ENCODE assay signal across 8 cellular contexts in the genomic region with DNA sequence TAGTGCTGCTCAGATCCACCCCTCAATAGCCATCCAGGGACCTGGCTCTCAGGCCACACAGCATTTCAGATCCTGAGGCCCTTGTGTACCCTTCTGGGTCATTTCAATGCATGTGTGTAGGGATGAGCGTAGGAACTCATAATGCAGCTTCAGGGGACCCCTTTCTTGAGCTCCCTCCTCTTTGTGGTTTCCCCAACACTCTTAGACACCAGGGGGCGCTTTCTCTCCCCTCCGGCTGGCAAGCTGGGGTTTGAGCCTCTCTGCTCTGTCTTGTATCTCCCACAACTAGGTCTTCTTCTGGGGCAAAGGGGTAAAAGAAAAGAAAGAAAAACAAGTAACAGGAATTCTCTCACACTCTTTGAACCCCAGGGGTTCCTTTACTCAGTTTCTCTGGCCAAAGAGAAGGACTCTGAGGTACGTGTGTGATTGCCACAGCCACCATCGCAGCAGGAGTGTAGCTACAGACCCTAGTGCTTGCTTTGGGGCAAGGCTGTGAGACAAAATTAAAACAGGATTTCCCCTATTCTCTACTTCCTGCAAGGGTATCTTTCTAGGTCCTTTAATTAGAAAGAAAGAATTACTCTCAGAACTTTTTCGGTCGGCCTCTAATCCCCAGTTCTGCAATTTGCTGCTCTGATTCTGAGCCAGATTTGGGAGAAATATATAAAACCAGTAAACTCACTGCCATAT. TPM values are rescaled to one million over a fixed set of nuclear protein-coding genes. Genes with fewer than 3 reads are reported as not detected.
A peak's percentile ranks its signal among the peaks of the same experiment; 100 is the strongest.
DNase-seq lines count a peak whose midpoint lies in the region; ATAC-seq, FAIRE-seq and TF ChIP-seq lines count a peak whose summit lies in the region.

No MANE protein-coding gene starts in this region.

- H4K91ac ChIP-seq in neuronal stem cell (ENCODE audit: low read depth, low read length, poor library complexity), result no peak overlapping the region

- no peaks in the 10 kb centered on the region for H3K79me2 ChIP-seq in fibroblast of lung (ENCODE audit: control insufficient read depth, insufficient read depth, low read length)

- H4K8ac ChIP-seq in neuronal stem cell (ENCODE audit: low read depth, low read length), result no peak overlapping the region

- H2BK12ac ChIP-seq in neuronal stem cell (ENCODE audit: low read length), result no peak overlapping the region

- H2BK5ac ChIP-seq in neuronal stem cell (ENCODE audit: low read length), result no peak overlapping the region

- H3K4ac ChIP-seq in neuronal stem cell (ENCODE audit: low read length), result no peak overlapping the region

- no peak overlapping the region for H3K4me2 ChIP-seq in fibroblast of lung (ENCODE audit: extremely low read depth, insufficient read depth, low read length)
- H3K4me2 ChIP-seq in neuronal stem cell (ENCODE audit: insufficient read depth, low read length, poor library complexity, severe bottlenecking), result no peak overlapping the region

- H3K23ac ChIP-seq in neuronal stem cell (ENCODE audit: low read depth, low read length, poor library complexity), result no peak overlapping the region

- ATAC-seq in HG02798 (IDR thresholded peaks at IDR 0.05; ENCODE audit: poor library complexity, unreplicated experiment), result peak; percentile 86

- H3K9me3 ChIP-seq in fibroblast of lung (ENCODE audit: control insufficient read depth, insufficient read depth, low read depth, low read length), result no peaks in the 10 kb centered on the region
- H3K9me3 ChIP-seq in neuronal stem cell (replicated peaks in 1 of 2; ENCODE audit: control insufficient read depth in 2 of 2, insufficient read depth in 1 of 2, low read depth in 1 of 2, low read length in 2 of 2), result no peaks in the 10 kb centered on the region

- H3K36me3 ChIP-seq in fibroblast of lung (ENCODE audit: control insufficient read depth, insufficient read depth, low read length) (no peaks in the 10 kb centered on the region), neuronal stem cell (replicated peaks in 1 of 2; ENCODE audit: control insufficient read depth in 2 of 2, insufficient read depth in 2 of 2, low read length in 2 of 2) (peaks cover 4 to 75% of the 10 kb centered on the region in 2 donors)

- H2AFZ ChIP-seq in fibroblast of lung (ENCODE audit: low read length), result no peak overlapping the region
- H2AFZ ChIP-seq in neuronal stem cell (ENCODE audit: low read length), result no peak overlapping the region

- WGBS in neuronal stem cell (ENCODE audit: extremely low coverage in 2 of 2, insufficient read length in 2 of 2, insufficient replicate concordance in 1 of 2), 2 donors, result no CpG with 5 or more reads among the region's 7 CpGs

- H3K4me3 ChIP-seq in fibroblast of lung (replicated peaks in 1 of 4; ENCODE audit: control extremely low read depth in 1 of 4, insufficient read depth in 1 of 4, low read depth in 3 of 4, low read length in 4 of 4) (no peak overlapping the region), neuronal stem cell (ENCODE audit: low read length in 2 of 2) (no peak overlapping the region)

- no peak overlapping the region for H3K18ac ChIP-seq in neuronal stem cell (ENCODE audit: low read length)

- no peak overlapping the region for H2BK120ac ChIP-seq in neuronal stem cell (ENCODE audit: low read depth, low read length)

- H3K79me1 ChIP-seq in neuronal stem cell (ENCODE audit: low read depth, low read length), result no peaks in the 10 kb centered on the region

- H3K4me1 ChIP-seq in fibroblast of lung (ENCODE audit: control insufficient read depth, extremely low read depth, insufficient read depth, low read length) (no peaks in the 10 kb centered on the region), neuronal stem cell (ENCODE audit: control insufficient read depth in 2 of 2, insufficient read depth in 1 of 2, low read depth in 1 of 2, low read length in 2 of 2) (peaks cover 0 to 2% of the 10 kb centered on the region in 2 donors)

- H3K27me3 ChIP-seq in fibroblast of lung (ENCODE audit: control insufficient read depth, insufficient read depth, low read length) (no peaks in the 10 kb centered on the region), neuronal stem cell (ENCODE audit: control insufficient read depth in 3 of 3, insufficient read depth in 3 of 3, low read depth in 1 of 3, low read length in 3 of 3) (no peaks in the 10 kb centered on the region)

- H3K9ac ChIP-seq in fibroblast of lung (ENCODE audit: insufficient read depth, low read length) (no peak overlapping the region), neuronal stem cell (ENCODE audit: low read depth, low read length, poor library complexity) (no peak overlapping the region)

- TF ChIP-seq CTCF in GM13977 (IDR thresholded peaks at IDR 0.05; ENCODE audit: extremely low read depth, insufficient read depth, missing control alignments) (peak; percentile 81), fibroblast of lung (conservative IDR thresholded peaks at IDR 0.05 in 1 of 2, IDR thresholded peaks at IDR 0.05 in 1 of 2; ENCODE audit: low read depth in 1 of 2, low read length in 2 of 2) (peak; percentile 67 to 82)

- H2BK15ac ChIP-seq in neuronal stem cell (ENCODE audit: low read length), result no peak overlapping the region

- in situ Hi-C loops in GM13977 (cut with MboI; ENCODE audit: low pct_unique_long_range_greater_than_20kb, low sequenced_read_pairs, unreplicated experiment), result no loop called here

- peak; percentile 51 for DNase-seq in AG08396 (ENCODE audit: low spot score)
- peak; percentile 64 for DNase-seq in GM13977 (ENCODE audit: low spot score)
- DNase-seq in NCI-H146 (lab: John Stamatoyannopoulos, UW), result peak; percentile 70
- DNase-seq in activated CD4-positive, alpha-beta T cell treated with anti-CD3 and anti-CD28 coated beads, Interleukin-2, amount 50 U/mL, for 1 hour, result peak; percentile 18
- peak; percentile 36 to 62 for DNase-seq in fibroblast of lung (ENCODE audit: low read depth in 2 of 2)
- DNase-seq in neuronal stem cell (ENCODE audit: low spot score), result peak; percentile 61
- DNase-seq in urothelium cell line (ENCODE audit: low spot score), result peak; percentile 11

- H3K27ac ChIP-seq in fibroblast of lung (ENCODE audit: insufficient read depth, low read length) (no peak overlapping the region), neuronal stem cell (replicated peaks; ENCODE audit: low read length) (no peak overlapping the region)

- H3K14ac ChIP-seq in neuronal stem cell (ENCODE audit: low read length), result no peak overlapping the region

- no peaks in the 10 kb centered on the region for H4K20me1 ChIP-seq in fibroblast of lung (ENCODE audit: control insufficient read depth, extremely low read depth, insufficient read depth, low read length)

- H2AK5ac ChIP-seq in neuronal stem cell (ENCODE audit: low read depth, low read length), result no peak overlapping the region

- no peak for FAIRE-seq in urothelium cell line (lab: Jason Lieb, UNC)

RNA-seq across cellular contexts. Expression of a gene that starts 38.0 kb away (rescaled TPM):
- 5.6 and 14.0 TPM in 2 replicates for total RNA-seq in fibroblast of lung
- 6.5 and 7.3 TPM in 2 replicates for polyA plus RNA-seq in fibroblast of lung
- 6.8 and 8.0 TPM in 2 replicates for polyA plus RNA-seq in fibroblast of lung (2012)
- polyA minus RNA-seq in fibroblast of lung (ENCODE audit: low replicate concordance), result 4.7 and 8.8 TPM in 2 replicates
- polyA plus RNA-seq in neuronal stem cell (2013, experiment 1 of 2), result 19.3 TPM
- 19.3 TPM for polyA plus RNA-seq in neuronal stem cell (2013, experiment 2 of 2)

Comparison
In these comparisons a context has a peak if more than half of its experiments do, and no peak if none do; other contexts are left out.
1. DNase-seq: peak in every context shown above with its lines; median percentile 70 in NCI-H146; 64 in GM13977; 61 in neuronal stem cell; 51 in AG08396; 49 in fibroblast of lung; 18 in activated CD4-positive, alpha-beta T cell treated with anti-CD3 and anti-CD28 coated beads, Interleukin-2, amount 50 U/mL, for 1 hour; 11 in urothelium cell line.